7 cellular contexts compared by ENCODE assay signal in the genomic region with DNA sequence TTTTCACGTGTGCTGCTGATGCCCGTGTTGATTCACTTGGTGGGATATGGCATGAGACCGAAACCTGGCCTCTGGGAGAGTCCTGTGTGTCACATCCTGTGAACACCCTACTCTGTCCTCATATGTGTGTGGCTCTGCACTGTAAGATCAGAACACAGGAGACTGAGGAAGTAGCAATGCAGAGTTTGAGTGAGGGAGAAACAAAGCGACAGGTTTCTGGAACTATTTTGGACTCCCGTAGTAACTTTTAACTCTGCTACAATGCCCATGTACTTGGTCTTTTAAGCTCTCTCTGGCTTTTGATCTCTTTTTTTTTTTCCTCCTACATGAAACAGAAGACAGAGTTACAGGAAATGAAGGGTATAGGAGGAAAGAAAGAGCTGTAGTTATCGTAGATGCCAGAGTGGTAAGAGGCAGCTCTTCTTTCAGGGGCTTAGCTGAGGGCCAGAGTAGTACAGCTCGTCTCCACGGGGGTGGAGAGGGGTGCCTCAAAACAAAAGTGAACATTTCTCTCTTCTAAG. TPM values are rescaled to one million over a fixed set of nuclear protein-coding genes. Genes with fewer than 3 reads are reported as not detected.
DNase-seq lines count a peak whose midpoint lies in the region; ATAC-seq and TF ChIP-seq lines count a peak whose summit lies in the region.

No MANE protein-coding gene starts in this region.

- no peak for TF ChIP-seq EP300 in suprapubic skin (IDR thresholded peaks at IDR 0.05)

- peak overlapping the region; percentile 95 to 99 (median 98) for H3K27ac Mint-ChIP-seq in naive thymus-derived CD8-positive, alpha-beta T cell

- H3K9me3 ChIP-seq in suprapubic skin = no peaks in the 10 kb centered on the region

- no peaks in the 10 kb centered on the region for H3K27me3 Mint-ChIP-seq in naive thymus-derived CD8-positive, alpha-beta T cell

- H3K4me3 Mint-ChIP-seq in naive thymus-derived CD8-positive, alpha-beta T cell = peak overlapping the region; percentile 81 to 90 (median 88)

- TF ChIP-seq POLR2A in suprapubic skin (IDR thresholded peaks at IDR 0.05) = no peak

- TF ChIP-seq CTCF in choroid plexus epithelial cell (conservative IDR thresholded peaks at IDR 0.05; ENCODE audit: low read depth, low read length) (no peak), suprapubic skin (IDR thresholded peaks at IDR 0.05) (no peak)

- POLR2A ChIA-PET in naive thymus-derived CD8-positive, alpha-beta T cell (lab: Charles Lee) = interaction anchor here (0.7 to 2.6 kb wide), 6 partner anchors 14 to 327 kb away, joined by 3 to 33 read pairs (median 5); a partner anchor contains a TSS

- H3K4me3 ChIP-seq in choroid plexus epithelial cell (ENCODE audit: low read depth, low read length) (peak overlapping the region; percentile 0), suprapubic skin (no peak overlapping the region)

- peak in 3 of 4 experiments; percentile 1 to 10 (median 3) for DNase-seq in activated CD4-positive, CD25-positive, alpha-beta regulatory T cell (lab: John Stamatoyannopoulos, UW)
- DNase-seq in choroid plexus epithelial cell (ENCODE audit: low read depth) (peak; percentile 61), suprapubic skin (ENCODE audit: low spot score in 2 of 2) (no peak), putamen (ENCODE audit: low spot score) (no peak)
- DNase-seq in naive thymus-derived CD8-positive, alpha-beta T cell = peak in 9 of 10 donors; percentile 32 to 79 (median 53)

- peaks cover 7% of the 10 kb centered on the region for H3K36me3 ChIP-seq in suprapubic skin

- no peaks in the 10 kb centered on the region for H3K9me3 Mint-ChIP-seq in naive thymus-derived CD8-positive, alpha-beta T cell

- ATAC-seq in GM19351 (IDR thresholded peaks at IDR 0.05; ENCODE audit: unreplicated experiment) (peak; percentile 75), HG03175 (IDR thresholded peaks at IDR 0.05; ENCODE audit: unreplicated experiment) (peak; percentile 78)
- peak; percentile 88 to 92 for ATAC-seq in naive thymus-derived CD8-positive, alpha-beta T cell

- H3K4me1 ChIP-seq in suprapubic skin = peaks cover 10% of the 10 kb centered on the region

- H3K27ac ChIP-seq in suprapubic skin = peak overlapping the region; percentile 54

- H3K36me3 Mint-ChIP-seq in naive thymus-derived CD8-positive, alpha-beta T cell = peaks cover 0 to 4% (median 3%) of the 10 kb centered on the region in 3 donors

- WGBS in suprapubic skin = 45% methylated on average over 8 of the region's 8 CpGs

- peaks cover 31 to 65% (median 60%) of the 10 kb centered on the region in 4 donors for H3K4me1 Mint-ChIP-seq in naive thymus-derived CD8-positive, alpha-beta T cell

- H3K27me3 ChIP-seq in suprapubic skin = no peaks in the 10 kb centered on the region

RNA-seq across cellular contexts. Expression of a gene that starts 26.6 kb away (rescaled TPM):
- total RNA-seq in naive thymus-derived CD8-positive, alpha-beta T cell = 1 to 10 TPM; 5.0 to 6.6 TPM
- 1 to 10 TPM; 5.3 to 7.1 (median 6.0) TPM for polyA plus RNA-seq in naive thymus-derived CD8-positive, alpha-beta T cell
- total RNA-seq in suprapubic skin = 10 to 100 TPM; 43.9 to 85.0 (median 52.3) TPM

Comparison
In these comparisons a context has a peak if more than half of its experiments do, and no peak if none do; other contexts are left out.
1. DNase-seq: peak in activated CD4-positive, CD25-positive, alpha-beta regulatory T cell (3 of 4), choroid plexus epithelial cell (single experiment) and naive thymus-derived CD8-positive, alpha-beta T cell (9 of 10); none in suprapubic skin (0 of 2) and putamen (single experiment).
2. RNA of a gene that starts 26.6 kb away (total RNA-seq): 43.9 to 85.0 TPM in suprapubic skin; 5.0 to 6.6 TPM in naive thymus-derived CD8-positive, alpha-beta T cell; every median in the first group is over 4 times any median in the second.
3. Peak in every context shown above with its lines, with median percentiles within 50 percentile points of each other: ATAC-seq.